In genomic region chr1:160193091-160193819, GRCh38 we compare ENCODE assay signal across 1 cellular context.
TF ChIP-seq lines count a peak whose summit lies in the region.

No MANE protein-coding gene starts in this region.

TF ChIP-seq in K562, 482 proteins besides CTCF, POLR2A, EP300 and RAD21 (continued from another document and continues in another):
- TF ChIP-seq CHD7 (IDR thresholded peaks at IDR 0.05; ENCODE audit: low read depth, low read length), result no peak
- peak; percentile 96 for TF ChIP-seq ATF7 (IDR thresholded peaks at IDR 0.05)
- TF ChIP-seq EZH2 (IDR thresholded peaks at IDR 0.05; ENCODE audit: borderline replicate concordance, low read depth, low read length), result no peak
- TF ChIP-seq ZFPM2 (CRISPR knock-in tag; IDR thresholded peaks at IDR 0.05), result no peak
- no peak for TF ChIP-seq SREBF2 (CRISPR knock-in tag; IDR thresholded peaks at IDR 0.05)
- no peak for TF ChIP-seq ZNF143 (CRISPR knock-in tag; IDR thresholded peaks at IDR 0.05)
- TF ChIP-seq HDAC6 (IDR thresholded peaks at IDR 0.05; ENCODE audit: low read depth, low read length), result no peak
- TF ChIP-seq KLF16 (IDR thresholded peaks at IDR 0.05), result 0 out of 2 replicates have a peak, but pooled peaks have one; percentile 60
- no peak for TF ChIP-seq SRSF3 (IDR thresholded peaks at IDR 0.05; ENCODE audit: insufficient read depth, low read length)
- peak; percentile 64; the same call in 1 of the 2 replicates for TF ChIP-seq TFAP4 (CRISPR knock-in tag; IDR thresholded peaks at IDR 0.05; ENCODE audit: borderline replicate concordance)
- TF ChIP-seq PPARD (CRISPR knock-in tag; IDR thresholded peaks at IDR 0.05), result no peak
- no peak for TF ChIP-seq TRIM24 (IDR thresholded peaks at IDR 0.05)
- TF ChIP-seq ATF2 (CRISPR knock-in tag; IDR thresholded peaks at IDR 0.05), result peak; percentile 70; the same call in 1 of the 2 replicates
- TF ChIP-seq TBP (optimal IDR thresholded peaks at IDR 0.05; ENCODE audit: low read depth, low read length), result peak; percentile 12
- TF ChIP-seq ZNF347 (CRISPR knock-in tag; IDR thresholded peaks at IDR 0.05; ENCODE audit: low read depth), result no peak
- 0 out of 2 replicates have a peak, but pooled peaks have one; percentile 58 for TF ChIP-seq MYNN (IDR thresholded peaks at IDR 0.05)
- TF ChIP-seq MYNN (CRISPR knock-in tag; IDR thresholded peaks at IDR 0.05), result no peak
- peak; percentile 69 for TF ChIP-seq CTCFL (IDR thresholded peaks at IDR 0.05; ENCODE audit: borderline replicate concordance, insufficient read depth, low read depth, low read length, poor library complexity, severe bottlenecking)
- TF ChIP-seq PHF8 (IDR thresholded peaks at IDR 0.05; ENCODE audit: borderline replicate concordance, low read length), result no peak
- TF ChIP-seq SMC3 (conservative IDR thresholded peaks at IDR 0.05; ENCODE audit: insufficient read depth, low read depth, low read length), result peak; percentile 90
- TF ChIP-seq CREB1 (IDR thresholded peaks at IDR 0.05), result peak; percentile 27; the same call in 1 of the 2 replicates
- TF ChIP-seq CREB1 (CRISPR knock-in tag; IDR thresholded peaks at IDR 0.05), result no peak
- no peak for TF ChIP-seq GATAD2B (IDR thresholded peaks at IDR 0.05; ENCODE audit: borderline replicate concordance)
- peak; percentile 62 for TF ChIP-seq CREM (IDR thresholded peaks at IDR 0.05; ENCODE audit: low read depth)
- TF ChIP-seq ESRRA (IDR thresholded peaks at IDR 0.05; ENCODE audit: borderline replicate concordance, low read depth), result no peak
- peak; percentile 89; the same call in 1 of the 2 replicates for TF ChIP-seq ARID3A (IDR thresholded peaks at IDR 0.05; ENCODE audit: borderline replicate concordance, low read depth, low read length)
- TF ChIP-seq TAF9B (IDR thresholded peaks at IDR 0.05; ENCODE audit: partially characterized antibody), result no peak
- no peak for TF ChIP-seq ZNF436 (CRISPR knock-in tag; IDR thresholded peaks at IDR 0.05)
- TF ChIP-seq YY1 (IDR thresholded peaks at IDR 0.05; ENCODE audit: borderline replicate concordance in 1 of 3, control insufficient read depth in 1 of 3, extremely low read depth in 1 of 3, insufficient read depth in 3 of 3, insufficient read length in 1 of 3, insufficient replicate concordance in 2 of 3, low read depth in 1 of 3, low read length in 2 of 3), result peak in 2 of 3 experiments; percentile 37 to 46
- peak; percentile 84 for TF ChIP-seq JUN (IDR thresholded peaks at IDR 0.05; ENCODE audit: borderline replicate concordance, low read depth, low read length)
- TF ChIP-seq JUN (CRISPR knock-in tag; IDR thresholded peaks at IDR 0.05; ENCODE audit: borderline replicate concordance), result peak; percentile 94; the same call in 1 of the 2 replicates
- peak; percentile 59; the same call in 1 of the 2 replicates for TF ChIP-seq ZNF740 (CRISPR knock-in tag; IDR thresholded peaks at IDR 0.05)
- TF ChIP-seq ZNF740 (tag; IDR thresholded peaks at IDR 0.05), result no peak
- peak; percentile 67 for TF ChIP-seq VEZF1 (CRISPR knock-in tag; IDR thresholded peaks at IDR 0.05)
- TF ChIP-seq GABPB1 (CRISPR knock-in tag; IDR thresholded peaks at IDR 0.05), result 0 out of 2 replicates have a peak, but pooled peaks have one; percentile 25
- TF ChIP-seq FOXP1 (CRISPR knock-in tag; IDR thresholded peaks at IDR 0.05), result peak; percentile 23; the same call in 1 of the 2 replicates
- no peak for TF ChIP-seq ZNF644 (tag; IDR thresholded peaks at IDR 0.05; ENCODE audit: low read depth)
- peak; percentile 71 for TF ChIP-seq RB1 (IDR thresholded peaks at IDR 0.05; ENCODE audit: low read depth)
- peak; percentile 33 to 92; a peak in 2 of 4 replicates for TF ChIP-seq MAZ (CRISPR knock-in tag; conservative IDR thresholded peaks at IDR 0.05 in 1 of 2, IDR thresholded peaks at IDR 0.05 in 1 of 2)
